In genomic region chr4:154332681-154333421, GRCh38 we compare ENCODE assay signal across 8 cellular contexts.
DNase-seq lines count a peak whose midpoint lies in the region; ATAC-seq, FAIRE-seq and TF ChIP-seq lines count a peak whose summit lies in the region.

No MANE protein-coding gene starts in this region.

- H3K27ac Mint-ChIP-seq in CD14-positive monocyte (peak overlapping the region in 1 of 7 donors; percentile 41), mesothelial cell of epicardium (no peak overlapping the region)
- H3K27ac Mint-ChIP-seq in activated CD8-positive, alpha-beta memory T cell treated with anti-CD3 and anti-CD28 coated beads, Interleukin-2, amount 10 ng/mL, durations not matched to agents 7 days and 5 days, result no peak overlapping the region

- H3K4me1 Mint-ChIP-seq in CD14-positive monocyte (peaks cover 11% of the 10 kb centered on the region), mesothelial cell of epicardium (peaks cover 5% of the 10 kb centered on the region)
- peaks cover 6% of the 10 kb centered on the region for H3K4me1 Mint-ChIP-seq in activated CD8-positive, alpha-beta memory T cell treated with anti-CD3 and anti-CD28 coated beads, Interleukin-2, amount 10 ng/mL, durations not matched to agents 7 days and 5 days

- H3K9me3 Mint-ChIP-seq in CD14-positive monocyte (peaks cover 0 to 2% (median 0%) of the 10 kb centered on the region in 7 donors), mesothelial cell of epicardium (no peaks in the 10 kb centered on the region)
- no peaks in the 10 kb centered on the region for H3K9me3 Mint-ChIP-seq in activated CD8-positive, alpha-beta memory T cell treated with anti-CD3 and anti-CD28 coated beads, Interleukin-2, amount 10 ng/mL, durations not matched to agents 7 days and 5 days (ENCODE audit: low read depth)

- TF ChIP-seq CTCF in CD14-positive monocyte (IDR thresholded peaks at IDR 0.05) (peak; percentile 10), pancreas (IDR thresholded peaks at IDR 0.05) (no peak), mesothelial cell of epicardium (IDR thresholded peaks at IDR 0.05; ENCODE audit: unreplicated experiment) (no peak)

- CTCF ChIA-PET in activated CD8-positive, alpha-beta memory T cell treated with anti-CD3 and anti-CD28 coated beads, Interleukin-2, amount 10 ng/mL, durations not matched to agents 7 days and 5 days (lab: Charles Lee), result no interaction called here

- no peak for TF ChIP-seq POLR2A in erythroblast (IDR thresholded peaks at IDR 0.05; ENCODE audit: low read length)

- WGBS in pancreas, 2 donors, result 15 to 22% methylated on average over 48 of the region's 48 CpGs

- intact Hi-C loops in CD14-positive monocyte (cut with micrococcal nuclease), result no loop called here
- intact Hi-C loops in pancreas (cut with DNase I), result no loop called here

- DNase-seq in CD14-positive monocyte (ENCODE audit: low spot score) (no peak), Kasumi-1 (lab: John Stamatoyannopoulos, UW) (peak; percentile 43 to 45), erythroblast (lab: John Stamatoyannopoulos, UW) (peak; percentile 13 to 22), pancreas (peak in 3 of 6 donors; percentile 23 to 65 (median 60)), ureter (ENCODE audit: low spot score) (peak; percentile 46), mesothelial cell of epicardium (ENCODE audit: low spot score in 2 of 2, unreplicated experiment in 2 of 2) (no peak)
- peak; percentile 53 for DNase-seq in activated CD8-positive, alpha-beta memory T cell treated with anti-CD3 and anti-CD28 coated beads, Interleukin-2, amount 10 ng/mL, durations not matched to agents 7 days and 5 days

- no peaks in the 10 kb centered on the region for H3K36me3 Mint-ChIP-seq in CD14-positive monocyte
- no peaks in the 10 kb centered on the region for H3K36me3 Mint-ChIP-seq in activated CD8-positive, alpha-beta memory T cell treated with anti-CD3 and anti-CD28 coated beads, Interleukin-2, amount 10 ng/mL, durations not matched to agents 7 days and 5 days
- no peaks in the 10 kb centered on the region for H3K36me3 Mint-ChIP-seq in mesothelial cell of epicardium

- H3K27ac ChIP-seq in pancreas, result no peak overlapping the region

- H3K27me3 ChIP-seq in pancreas, result peaks cover 0 to 33% (median 6%) of the 10 kb centered on the region in 4 donors

- FAIRE-seq in pancreas (lab: Jason Lieb, UNC), result no peak

- H3K4me3 ChIP-seq in pancreas, result peak overlapping the region in 1 of 4 donors; percentile 25

- ATAC-seq in GM21381 (IDR thresholded peaks at IDR 0.05; ENCODE audit: unreplicated experiment) (peak; percentile 90), pancreas (peak; percentile 38 to 81 (median 67))
- ATAC-seq in activated CD8-positive, alpha-beta memory T cell treated with anti-CD3 and anti-CD28 coated beads, Interleukin-2, amount 10 ng/mL, durations not matched to agents 7 days and 5 days, result peak; percentile 87

- no peaks in the 10 kb centered on the region for H3K4me1 ChIP-seq in pancreas

- H3K36me3 ChIP-seq in pancreas, result no peaks in the 10 kb centered on the region

- peaks cover 13 to 26% (median 24%) of the 10 kb centered on the region in 3 donors for H3K27me3 Mint-ChIP-seq in CD14-positive monocyte (ENCODE audit: low read depth in 3 of 3)
- peaks cover 31% of the 10 kb centered on the region for H3K27me3 Mint-ChIP-seq in activated CD8-positive, alpha-beta memory T cell treated with anti-CD3 and anti-CD28 coated beads, Interleukin-2, amount 10 ng/mL, durations not matched to agents 7 days and 5 days
- H3K27me3 Mint-ChIP-seq in mesothelial cell of epicardium (ENCODE audit: low read depth), result peaks cover 42% of the 10 kb centered on the region

- peak overlapping the region; percentile 65 to 87 for H3K4me3 Mint-ChIP-seq in CD14-positive monocyte
- H3K4me3 Mint-ChIP-seq in activated CD8-positive, alpha-beta memory T cell treated with anti-CD3 and anti-CD28 coated beads, Interleukin-2, amount 10 ng/mL, durations not matched to agents 7 days and 5 days, result peak overlapping the region; percentile 51
- no peak overlapping the region for H3K4me3 Mint-ChIP-seq in mesothelial cell of epicardium

- no peaks in the 10 kb centered on the region for H3K9me3 ChIP-seq in pancreas

Comparison
In these comparisons a context has a peak if more than half of its experiments do, and no peak if none do; other contexts are left out.
1. DNase-seq: peak in Kasumi-1 (2 of 2), activated CD8-positive, alpha-beta memory T cell treated with anti-CD3 and anti-CD28 coated beads, Interleukin-2, amount 10 ng/mL, durations not matched to agents 7 days and 5 days (single experiment), erythroblast (2 of 2) and ureter (single experiment); none in CD14-positive monocyte (single experiment) and mesothelial cell of epicardium (0 of 2).
2. Peak in every context shown above with its lines, with median percentiles within 50 percentile points of each other: ATAC-seq.